ENCODE assay signal across 2 cellular contexts in the genomic region with DNA sequence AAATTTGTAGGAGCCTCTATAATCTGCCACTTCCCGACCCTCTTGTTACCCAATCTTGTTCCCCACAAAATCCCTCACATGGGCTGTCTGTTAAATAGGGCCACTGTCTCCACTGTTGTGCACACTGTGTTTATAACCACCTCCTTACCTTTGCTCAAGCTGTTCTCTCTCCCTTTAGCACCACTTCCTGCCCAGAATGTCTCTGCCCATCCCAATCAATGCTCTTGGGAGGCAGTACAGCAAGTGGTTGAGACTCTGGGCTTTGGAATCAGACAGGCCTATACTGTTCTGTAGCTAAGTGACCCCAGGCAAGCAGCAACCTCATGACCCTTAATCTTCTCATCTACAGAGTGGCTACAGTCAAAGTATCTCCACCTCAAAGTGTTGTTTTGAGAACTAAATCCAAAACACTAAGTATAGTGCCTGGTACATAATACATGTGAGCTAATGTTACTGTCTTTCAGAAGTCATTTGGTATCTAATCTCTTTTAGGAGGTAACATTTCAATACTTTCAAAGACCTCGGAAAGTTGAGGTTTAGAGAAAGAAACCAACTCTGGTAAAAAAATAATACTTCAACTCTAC.
TF ChIP-seq lines count a peak whose summit lies in the region.

No MANE protein-coding gene starts in this region.

TF ChIP-seq in K562, 482 proteins besides CTCF, POLR2A, EP300 and RAD21 (continues in another document):
- TF ChIP-seq SRF (CRISPR knock-in tag; IDR thresholded peaks at IDR 0.05) (no peak), ZNF121 (CRISPR knock-in tag; conservative IDR thresholded peaks at IDR 0.05) (no peak), ZNF239 (CRISPR knock-in tag; IDR thresholded peaks at IDR 0.05) (no peak), ZNF584 (CRISPR knock-in tag; IDR thresholded peaks at IDR 0.05; ENCODE audit: low read depth) (no peak)
- TF ChIP-seq, protein P1, sequence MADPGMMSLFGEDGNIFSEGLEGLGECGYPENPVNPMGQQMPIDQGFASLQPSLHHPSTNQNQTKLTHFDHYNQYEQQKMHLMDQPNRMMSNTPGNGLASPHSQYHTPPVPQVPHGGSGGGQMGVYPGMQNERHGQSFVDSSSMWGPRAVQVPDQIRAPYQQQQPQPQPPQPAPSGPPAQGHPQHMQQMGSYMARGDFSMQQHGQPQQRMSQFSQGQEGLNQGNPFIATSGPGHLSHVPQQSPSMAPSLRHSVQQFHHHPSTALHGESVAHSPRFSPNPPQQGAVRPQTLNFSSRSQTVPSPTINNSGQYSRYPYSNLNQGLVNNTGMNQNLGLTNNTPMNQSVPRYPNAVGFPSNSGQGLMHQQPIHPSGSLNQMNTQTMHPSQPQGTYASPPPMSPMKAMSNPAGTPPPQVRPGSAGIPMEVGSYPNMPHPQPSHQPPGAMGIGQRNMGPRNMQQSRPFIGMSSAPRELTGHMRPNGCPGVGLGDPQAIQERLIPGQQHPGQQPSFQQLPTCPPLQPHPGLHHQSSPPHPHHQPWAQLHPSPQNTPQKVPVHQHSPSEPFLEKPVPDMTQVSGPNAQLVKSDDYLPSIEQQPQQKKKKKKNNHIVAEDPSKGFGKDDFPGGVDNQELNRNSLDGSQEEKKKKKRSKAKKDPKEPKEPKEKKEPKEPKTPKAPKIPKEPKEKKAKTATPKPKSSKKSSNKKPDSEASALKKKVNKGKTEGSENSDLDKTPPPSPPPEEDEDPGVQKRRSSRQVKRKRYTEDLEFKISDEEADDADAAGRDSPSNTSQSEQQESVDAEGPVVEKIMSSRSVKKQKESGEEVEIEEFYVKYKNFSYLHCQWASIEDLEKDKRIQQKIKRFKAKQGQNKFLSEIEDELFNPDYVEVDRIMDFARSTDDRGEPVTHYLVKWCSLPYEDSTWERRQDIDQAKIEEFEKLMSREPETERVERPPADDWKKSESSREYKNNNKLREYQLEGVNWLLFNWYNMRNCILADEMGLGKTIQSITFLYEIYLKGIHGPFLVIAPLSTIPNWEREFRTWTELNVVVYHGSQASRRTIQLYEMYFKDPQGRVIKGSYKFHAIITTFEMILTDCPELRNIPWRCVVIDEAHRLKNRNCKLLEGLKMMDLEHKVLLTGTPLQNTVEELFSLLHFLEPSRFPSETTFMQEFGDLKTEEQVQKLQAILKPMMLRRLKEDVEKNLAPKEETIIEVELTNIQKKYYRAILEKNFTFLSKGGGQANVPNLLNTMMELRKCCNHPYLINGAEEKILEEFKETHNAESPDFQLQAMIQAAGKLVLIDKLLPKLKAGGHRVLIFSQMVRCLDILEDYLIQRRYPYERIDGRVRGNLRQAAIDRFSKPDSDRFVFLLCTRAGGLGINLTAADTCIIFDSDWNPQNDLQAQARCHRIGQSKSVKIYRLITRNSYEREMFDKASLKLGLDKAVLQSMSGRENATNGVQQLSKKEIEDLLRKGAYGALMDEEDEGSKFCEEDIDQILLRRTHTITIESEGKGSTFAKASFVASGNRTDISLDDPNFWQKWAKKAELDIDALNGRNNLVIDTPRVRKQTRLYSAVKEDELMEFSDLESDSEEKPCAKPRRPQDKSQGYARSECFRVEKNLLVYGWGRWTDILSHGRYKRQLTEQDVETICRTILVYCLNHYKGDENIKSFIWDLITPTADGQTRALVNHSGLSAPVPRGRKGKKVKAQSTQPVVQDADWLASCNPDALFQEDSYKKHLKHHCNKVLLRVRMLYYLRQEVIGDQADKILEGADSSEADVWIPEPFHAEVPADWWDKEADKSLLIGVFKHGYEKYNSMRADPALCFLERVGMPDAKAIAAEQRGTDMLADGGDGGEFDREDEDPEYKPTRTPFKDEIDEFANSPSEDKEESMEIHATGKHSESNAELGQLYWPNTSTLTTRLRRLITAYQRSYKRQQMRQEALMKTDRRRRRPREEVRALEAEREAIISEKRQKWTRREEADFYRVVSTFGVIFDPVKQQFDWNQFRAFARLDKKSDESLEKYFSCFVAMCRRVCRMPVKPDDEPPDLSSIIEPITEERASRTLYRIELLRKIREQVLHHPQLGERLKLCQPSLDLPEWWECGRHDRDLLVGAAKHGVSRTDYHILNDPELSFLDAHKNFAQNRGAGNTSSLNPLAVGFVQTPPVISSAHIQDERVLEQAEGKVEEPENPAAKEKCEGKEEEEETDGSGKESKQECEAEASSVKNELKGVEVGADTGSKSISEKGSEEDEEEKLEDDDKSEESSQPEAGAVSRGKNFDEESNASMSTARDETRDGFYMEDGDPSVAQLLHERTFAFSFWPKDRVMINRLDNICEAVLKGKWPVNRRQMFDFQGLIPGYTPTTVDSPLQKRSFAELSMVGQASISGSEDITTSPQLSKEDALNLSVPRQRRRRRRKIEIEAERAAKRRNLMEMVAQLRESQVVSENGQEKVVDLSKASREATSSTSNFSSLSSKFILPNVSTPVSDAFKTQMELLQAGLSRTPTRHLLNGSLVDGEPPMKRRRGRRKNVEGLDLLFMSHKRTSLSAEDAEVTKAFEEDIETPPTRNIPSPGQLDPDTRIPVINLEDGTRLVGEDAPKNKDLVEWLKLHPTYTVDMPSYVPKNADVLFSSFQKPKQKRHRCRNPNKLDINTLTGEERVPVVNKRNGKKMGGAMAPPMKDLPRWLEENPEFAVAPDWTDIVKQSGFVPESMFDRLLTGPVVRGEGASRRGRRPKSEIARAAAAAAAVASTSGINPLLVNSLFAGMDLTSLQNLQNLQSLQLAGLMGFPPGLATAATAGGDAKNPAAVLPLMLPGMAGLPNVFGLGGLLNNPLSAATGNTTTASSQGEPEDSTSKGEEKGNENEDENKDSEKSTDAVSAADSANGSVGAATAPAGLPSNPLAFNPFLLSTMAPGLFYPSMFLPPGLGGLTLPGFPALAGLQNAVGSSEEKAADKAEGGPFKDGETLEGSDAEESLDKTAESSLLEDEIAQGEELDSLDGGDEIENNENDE (IDR thresholded peaks at IDR 0.05; ENCODE audit: low read depth, low read length): no peak
- TF ChIP-seq, protein P2, sequence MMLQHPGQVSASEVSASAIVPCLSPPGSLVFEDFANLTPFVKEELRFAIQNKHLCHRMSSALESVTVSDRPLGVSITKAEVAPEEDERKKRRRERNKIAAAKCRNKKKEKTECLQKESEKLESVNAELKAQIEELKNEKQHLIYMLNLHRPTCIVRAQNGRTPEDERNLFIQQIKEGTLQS (IDR thresholded peaks at IDR 0.05): no peak
- TF ChIP-seq, protein P2 (CRISPR knock-in tag; conservative IDR thresholded peaks at IDR 0.05): no peak

TF ChIP-seq in HepG2, 621 proteins besides CTCF, POLR2A, EP300 and RAD21:
- TF ChIP-seq MIER3 (CRISPR knock-in tag; IDR thresholded peaks at IDR 0.05; ENCODE audit: borderline replicate concordance): no peak
- TF ChIP-seq, protein P3, sequence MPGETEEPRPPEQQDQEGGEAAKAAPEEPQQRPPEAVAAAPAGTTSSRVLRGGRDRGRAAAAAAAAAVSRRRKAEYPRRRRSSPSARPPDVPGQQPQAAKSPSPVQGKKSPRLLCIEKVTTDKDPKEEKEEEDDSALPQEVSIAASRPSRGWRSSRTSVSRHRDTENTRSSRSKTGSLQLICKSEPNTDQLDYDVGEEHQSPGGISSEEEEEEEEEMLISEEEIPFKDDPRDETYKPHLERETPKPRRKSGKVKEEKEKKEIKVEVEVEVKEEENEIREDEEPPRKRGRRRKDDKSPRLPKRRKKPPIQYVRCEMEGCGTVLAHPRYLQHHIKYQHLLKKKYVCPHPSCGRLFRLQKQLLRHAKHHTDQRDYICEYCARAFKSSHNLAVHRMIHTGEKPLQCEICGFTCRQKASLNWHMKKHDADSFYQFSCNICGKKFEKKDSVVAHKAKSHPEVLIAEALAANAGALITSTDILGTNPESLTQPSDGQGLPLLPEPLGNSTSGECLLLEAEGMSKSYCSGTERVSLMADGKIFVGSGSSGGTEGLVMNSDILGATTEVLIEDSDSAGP (CRISPR knock-in tag; IDR thresholded peaks at IDR 0.05; ENCODE audit: borderline replicate concordance): no peak
- no peak for TF ChIP-seq NFIC (IDR thresholded peaks at IDR 0.05; ENCODE audit: low read length)
- no peak for TF ChIP-seq ZBTB20 (CRISPR knock-in tag; IDR thresholded peaks at IDR 0.05; ENCODE audit: borderline replicate concordance, low read depth)
- TF ChIP-seq, protein P4, sequence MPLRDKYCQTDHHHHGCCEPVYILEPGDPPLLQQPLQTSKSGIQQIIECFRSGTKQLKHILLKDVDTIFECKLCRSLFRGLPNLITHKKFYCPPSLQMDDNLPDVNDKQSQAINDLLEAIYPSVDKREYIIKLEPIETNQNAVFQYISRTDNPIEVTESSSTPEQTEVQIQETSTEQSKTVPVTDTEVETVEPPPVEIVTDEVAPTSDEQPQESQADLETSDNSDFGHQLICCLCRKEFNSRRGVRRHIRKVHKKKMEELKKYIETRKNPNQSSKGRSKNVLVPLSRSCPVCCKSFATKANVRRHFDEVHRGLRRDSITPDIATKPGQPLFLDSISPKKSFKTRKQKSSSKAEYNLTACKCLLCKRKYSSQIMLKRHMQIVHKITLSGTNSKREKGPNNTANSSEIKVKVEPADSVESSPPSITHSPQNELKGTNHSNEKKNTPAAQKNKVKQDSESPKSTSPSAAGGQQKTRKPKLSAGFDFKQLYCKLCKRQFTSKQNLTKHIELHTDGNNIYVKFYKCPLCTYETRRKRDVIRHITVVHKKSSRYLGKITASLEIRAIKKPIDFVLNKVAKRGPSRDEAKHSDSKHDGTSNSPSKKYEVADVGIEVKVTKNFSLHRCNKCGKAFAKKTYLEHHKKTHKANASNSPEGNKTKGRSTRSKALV (CRISPR knock-in tag; IDR thresholded peaks at IDR 0.05): no peak
- TF ChIP-seq, protein P5, sequence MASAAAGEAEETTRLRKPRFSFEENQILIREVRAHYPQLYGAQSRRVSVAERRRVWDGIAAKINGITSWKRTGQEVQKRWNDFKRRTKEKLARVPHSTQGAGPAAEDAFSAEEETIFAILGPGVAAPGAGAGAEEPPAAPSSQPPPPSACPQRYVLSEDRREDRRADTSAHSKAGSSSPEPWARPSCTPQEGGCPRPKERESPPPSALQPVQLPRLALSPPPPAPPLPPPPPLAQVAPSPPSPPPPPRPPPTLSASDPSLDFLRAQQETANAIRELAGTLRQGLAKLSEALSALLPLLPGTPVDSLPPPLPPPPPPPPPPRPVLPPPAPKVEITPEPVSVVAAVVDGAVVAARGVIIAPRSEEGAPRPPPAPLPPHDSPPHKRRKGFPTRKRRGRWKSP (CRISPR knock-in tag; IDR thresholded peaks at IDR 0.05): no peak
- no peak for TF ChIP-seq NFATC3 (CRISPR knock-in tag; IDR thresholded peaks at IDR 0.05)
